In genomic region chr16:58563235-58563634, GRCh38 we compare ENCODE assay signal across 17 cellular contexts. TPM values are rescaled to one million over a fixed set of nuclear protein-coding genes. Genes with fewer than 3 reads are reported as not detected.
DNase-seq lines count a peak whose midpoint lies in the region; ATAC-seq, FAIRE-seq and TF ChIP-seq lines count a peak whose summit lies in the region.
"Had no signal": no experiment of that assay in that cellular context is flagged by ENCODE, and none has a peak within 500 bp of the region (broad histone marks: within the 10 kb centered on the region; RNA-seq: fewer than 3 reads in every experiment).

No MANE protein-coding gene starts in this region.

- no peak overlapping the region for H3K27ac ChIP-seq in CD4-positive, alpha-beta T cell (ENCODE audit: low read depth, low read length)
- H3K27ac ChIP-seq: left ventricle myocardium inferior, skin epidermis had no signal

- TF ChIP-seq CTCF in CD4-positive, alpha-beta T cell (IDR thresholded peaks at IDR 0.05): no peak
- TF ChIP-seq CTCF in NB4 (IDR thresholded peaks at IDR 0.05; ENCODE audit: low read depth, low read length) (no peak), bronchial epithelial cell (IDR thresholded peaks at IDR 0.05; ENCODE audit: insufficient read depth, low read length, severe bottlenecking) (no peak)

- no peaks in the 10 kb centered on the region for H3K9me3 ChIP-seq in CD4-positive, alpha-beta T cell (ENCODE audit: control insufficient read depth, low read length)
- H3K9me3 ChIP-seq: left ventricle myocardium inferior had no signal

- H3K4me3 Mint-ChIP-seq in CD4-positive, alpha-beta T cell: no peak overlapping the region
- no peak overlapping the region for H3K4me3 Mint-ChIP-seq in natural killer cell treated with Interleukin-12 subunit alpha and Interleukin-12 subunit beta and Interleukin-15 and Interleukin-18, amount 100 ng/mL, for 72 hours
- H3K4me3 Mint-ChIP-seq: activated naive CD4-positive, alpha-beta T cell treated with anti-CD3 and anti-CD28 coated beads, Interleukin-2, amount 10 ng/mL, durations not matched to agents 7 days and 5 days; CD4-positive, alpha-beta memory T cell; dendritic cell treated with granulocyte-macrophage colony-stimulating factor and Interleukin-4, amounts not matched to agents 40 ng/mL and 50 ng/mL, for 4 days; natural killer cell had no signal

- no peaks in the 10 kb centered on the region for H3K27me3 Mint-ChIP-seq in CD4-positive, alpha-beta T cell
- no peaks in the 10 kb centered on the region for H3K27me3 Mint-ChIP-seq in natural killer cell treated with Interleukin-12 subunit alpha and Interleukin-12 subunit beta and Interleukin-15 and Interleukin-18, amount 100 ng/mL, for 72 hours
- H3K27me3 Mint-ChIP-seq: activated naive CD4-positive, alpha-beta T cell treated with anti-CD3 and anti-CD28 coated beads, Interleukin-2, amount 10 ng/mL, durations not matched to agents 7 days and 5 days; CD4-positive, alpha-beta memory T cell; dendritic cell treated with granulocyte-macrophage colony-stimulating factor and Interleukin-4, amounts not matched to agents 40 ng/mL and 50 ng/mL, for 4 days had no signal

- DNase-seq in CD4-positive, alpha-beta T cell: no peak
- DNase-seq in NB4 (ENCODE audit: low read depth) (peak; percentile 16), bronchial epithelial cell (ENCODE audit: low read depth) (peak; percentile 79), kidney glomerular epithelial cell (lab: John Stamatoyannopoulos, UW) (peak; percentile 9), amygdala (lab: John Stamatoyannopoulos, UW) (no peak), NCI-H510A treated with DMSO at 0.1 percent for 48 hours (lab: John Stamatoyannopoulos, UW) (no peak), NCI-H1048 (lab: John Stamatoyannopoulos, UW) (no peak)
- DNase-seq in natural killer cell treated with Interleukin-12 subunit alpha and Interleukin-12 subunit beta and Interleukin-15 and Interleukin-18, amount 100 ng/mL, for 72 hours (ENCODE audit: low spot score): no peak
- DNase-seq: activated naive CD4-positive, alpha-beta T cell treated with anti-CD3 and anti-CD28 coated beads, Interleukin-2, amount 10 ng/mL, durations not matched to agents 7 days and 5 days; CD4-positive, alpha-beta memory T cell; KG1; left ventricle myocardium inferior; natural killer cell; NCI-H2171; substantia nigra had no signal

- H3K4me3 ChIP-seq in NB4 (ENCODE audit: low read depth, low read length) (no peak overlapping the region), bronchial epithelial cell (ENCODE audit: low read depth, low read length) (no peak overlapping the region)
- H3K4me3 ChIP-seq: left ventricle myocardium inferior, skin epidermis had no signal

- CTCF ChIA-PET in CD4-positive, alpha-beta T cell (lab: Charles Lee): no interaction called here

- H3K36me3 ChIP-seq in bronchial epithelial cell (ENCODE audit: control insufficient read depth, insufficient read depth, low read length): peaks cover 12% of the 10 kb centered on the region

- no peak for ATAC-seq in CD4-positive, alpha-beta T cell (ENCODE audit: poor library complexity)
- ATAC-seq in natural killer cell treated with Interleukin-12 subunit alpha and Interleukin-12 subunit beta and Interleukin-15 and Interleukin-18, amount 100 ng/mL, for 72 hours: no peak
- ATAC-seq: natural killer cell had no signal

- FAIRE-seq in bronchial epithelial cell (lab: Jason Lieb, UNC): no peak

- peaks cover 11% of the 10 kb centered on the region for H3K4me1 Mint-ChIP-seq in CD4-positive, alpha-beta T cell (ENCODE audit: low read depth)
- H3K4me1 Mint-ChIP-seq in natural killer cell treated with Interleukin-12 subunit alpha and Interleukin-12 subunit beta and Interleukin-15 and Interleukin-18, amount 100 ng/mL, for 72 hours (ENCODE audit: low read depth in 2 of 2): peaks cover 0 to 7% of the 10 kb centered on the region in 2 donors
- H3K4me1 Mint-ChIP-seq: activated naive CD4-positive, alpha-beta T cell treated with anti-CD3 and anti-CD28 coated beads, Interleukin-2, amount 10 ng/mL, durations not matched to agents 7 days and 5 days had no signal

- no peaks in the 10 kb centered on the region for H3K9me3 Mint-ChIP-seq in CD4-positive, alpha-beta T cell
- H3K9me3 Mint-ChIP-seq in natural killer cell treated with Interleukin-12 subunit alpha and Interleukin-12 subunit beta and Interleukin-15 and Interleukin-18, amount 100 ng/mL, for 72 hours: no peaks in the 10 kb centered on the region
- H3K9me3 Mint-ChIP-seq: activated naive CD4-positive, alpha-beta T cell treated with anti-CD3 and anti-CD28 coated beads, Interleukin-2, amount 10 ng/mL, durations not matched to agents 7 days and 5 days; CD4-positive, alpha-beta memory T cell; dendritic cell treated with granulocyte-macrophage colony-stimulating factor and Interleukin-4, amounts not matched to agents 40 ng/mL and 50 ng/mL, for 4 days; natural killer cell had no signal

- H3K27me3 ChIP-seq in CD4-positive, alpha-beta T cell (ENCODE audit: control insufficient read depth, insufficient read depth, low read length): no peaks in the 10 kb centered on the region
- H3K27me3 ChIP-seq in bronchial epithelial cell (ENCODE audit: control insufficient read depth, insufficient read depth, low read length): no peaks in the 10 kb centered on the region

- intact Hi-C loops in CD4-positive, alpha-beta T cell (cut with DNase I, micrococcal nuclease): no loop called here

- POLR2A ChIA-PET in CD4-positive, alpha-beta T cell (lab: Charles Lee): no interaction called here

- H3K36me3 Mint-ChIP-seq in CD4-positive, alpha-beta T cell (ENCODE audit: low read depth): peaks cover 89% of the 10 kb centered on the region
- H3K36me3 Mint-ChIP-seq in natural killer cell treated with Interleukin-12 subunit alpha and Interleukin-12 subunit beta and Interleukin-15 and Interleukin-18, amount 100 ng/mL, for 72 hours: peaks cover 6% of the 10 kb centered on the region
- H3K36me3 Mint-ChIP-seq: natural killer cell had no signal

- no peak for TF ChIP-seq POLR2A in NB4 (IDR thresholded peaks at IDR 0.05; ENCODE audit: extremely low read depth, insufficient read length)

- H3K27ac Mint-ChIP-seq in CD4-positive, alpha-beta T cell: peak overlapping the region; percentile 21
- no peak overlapping the region for H3K27ac Mint-ChIP-seq in natural killer cell treated with Interleukin-12 subunit alpha and Interleukin-12 subunit beta and Interleukin-15 and Interleukin-18, amount 100 ng/mL, for 72 hours
- H3K27ac Mint-ChIP-seq: activated naive CD4-positive, alpha-beta T cell treated with anti-CD3 and anti-CD28 coated beads, Interleukin-2, amount 10 ng/mL, durations not matched to agents 7 days and 5 days; dendritic cell treated with granulocyte-macrophage colony-stimulating factor and Interleukin-4, amounts not matched to agents 40 ng/mL and 50 ng/mL, for 4 days had no signal

RNA-seq across cellular contexts. Expression of gene SETD6, which starts 47.9 kb away (rescaled TPM):
- total RNA-seq in CD4-positive, alpha-beta T cell: 10 to 100 TPM; 21.9 to 25.5 TPM
- total RNA-seq in bronchial epithelial cell: 18.6 and 23.2 TPM in 2 replicates
- 10 to 100 TPM; 16.4 to 29.1 TPM for total RNA-seq in natural killer cell treated with Interleukin-12 subunit alpha and Interleukin-12 subunit beta and Interleukin-15 and Interleukin-18, amount 100 ng/mL, for 72 hours

Comparison
In these comparisons a context has a peak if more than half of its experiments do, and no peak if none do; other contexts are left out.
1. DNase-seq: peak in NB4 (single experiment), bronchial epithelial cell (single experiment) and kidney glomerular epithelial cell (single experiment); none in CD4-positive, alpha-beta T cell (0 of 10), amygdala (0 of 56), NCI-H510A treated with DMSO at 0.1 percent for 48 hours (single experiment), natural killer cell treated with Interleukin-12 subunit alpha and Interleukin-12 subunit beta and Interleukin-15 and Interleukin-18, amount 100 ng/mL, for 72 hours (single experiment) and NCI-H1048 (single experiment).